Comparison of ENCODE assay signal across 8 cellular contexts in the genomic region with DNA sequence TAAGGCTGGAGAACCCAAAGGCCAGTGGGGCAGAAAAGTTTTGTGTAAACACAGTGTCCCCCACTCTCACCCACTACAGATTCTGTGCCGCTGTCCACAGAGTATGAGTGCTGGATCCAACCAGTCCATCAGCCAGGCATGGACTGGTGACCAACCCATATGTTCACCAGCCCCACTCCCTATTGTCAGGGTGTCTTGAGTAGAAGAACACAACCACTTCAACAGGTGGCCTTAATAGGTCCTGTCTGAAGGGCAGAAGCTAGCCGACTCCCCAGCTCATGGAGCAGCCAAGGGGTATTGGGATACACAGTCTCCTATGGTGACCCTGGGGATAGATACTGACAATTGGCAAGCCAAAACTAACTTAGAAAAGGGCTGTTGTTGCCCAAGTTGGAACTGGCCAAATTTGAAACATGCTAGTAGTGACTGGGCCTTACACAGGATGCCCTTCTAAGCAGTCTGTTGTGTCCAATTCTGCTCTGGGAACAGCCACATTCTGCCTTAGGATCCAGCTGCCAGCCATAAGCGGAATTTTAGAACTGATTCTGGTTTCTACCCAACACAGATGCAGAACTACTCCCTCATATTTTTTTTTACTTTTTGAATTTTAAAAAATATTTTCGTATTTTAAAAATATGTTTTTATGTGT. TPM values are rescaled to one million over a fixed set of nuclear protein-coding genes. Genes with fewer than 3 reads are reported as not detected.
A peak's percentile ranks its signal among the peaks of the same experiment; 100 is the strongest.
DNase-seq lines count a peak whose midpoint lies in the region; ATAC-seq and TF ChIP-seq lines count a peak whose summit lies in the region.

No MANE protein-coding gene starts in this region.

- H3K79me2 ChIP-seq in osteoblast (ENCODE audit: insufficient read depth, low read length), result no peaks in the 10 kb centered on the region

- peak overlapping the region; percentile 55 for H3K27ac Mint-ChIP-seq in CD8-positive, alpha-beta T cell

- no peaks in the 10 kb centered on the region for H3K27me3 ChIP-seq in CD8-positive, alpha-beta T cell (ENCODE audit: insufficient read depth, low read length)
- no peaks in the 10 kb centered on the region for H3K27me3 ChIP-seq in osteoblast (ENCODE audit: insufficient read depth, low read length)

- TF ChIP-seq CTCF in CD8-positive, alpha-beta T cell (IDR thresholded peaks at IDR 0.05), result no peak
- no peak for TF ChIP-seq CTCF in osteoblast (IDR thresholded peaks at IDR 0.05; ENCODE audit: extremely low read depth, low read depth, low read length)

- H3K9me3 ChIP-seq in CD8-positive, alpha-beta T cell (ENCODE audit: low read length), result no peaks in the 10 kb centered on the region
- H3K9me3 ChIP-seq in KOPT-K1 (ENCODE audit: insufficient read depth, low read length, poor library complexity, severe bottlenecking) (no peaks in the 10 kb centered on the region), osteoblast (ENCODE audit: low read depth, low read length) (no peaks in the 10 kb centered on the region)

- no peaks in the 10 kb centered on the region for H3K36me3 ChIP-seq in CD8-positive, alpha-beta T cell (ENCODE audit: insufficient read depth, low read length)
- no peaks in the 10 kb centered on the region for H3K36me3 ChIP-seq in KOPT-K1 (ENCODE audit: insufficient read depth, low read length)
- H3K36me3 ChIP-seq in osteoblast (ENCODE audit: insufficient read depth, low read length), result no peaks in the 10 kb centered on the region

- H4K20me1 ChIP-seq in osteoblast (ENCODE audit: insufficient read depth, low read length), result no peaks in the 10 kb centered on the region

- peak overlapping the region; percentile 30 for H3K4me2 ChIP-seq in osteoblast (ENCODE audit: insufficient read depth, low read length)

- CTCF ChIA-PET in CD8-positive, alpha-beta T cell (lab: Charles Lee), result interaction anchor here (0.7 to 0.9 kb wide), 2 partner anchors 29 to 162 kb away, joined by 3 read pairs; no protein-coding TSS in a partner anchor

- peaks cover 3% of the 10 kb centered on the region for H3K27me3 Mint-ChIP-seq in CD8-positive, alpha-beta T cell (ENCODE audit: low read depth)

- intact Hi-C loops in CD8-positive, alpha-beta T cell (cut with DNase I, micrococcal nuclease), result no loop called here

- H3K27ac ChIP-seq in CD8-positive, alpha-beta T cell (ENCODE audit: low read depth, low read length), result no peak overlapping the region
- H3K27ac ChIP-seq in KOPT-K1 (ENCODE audit: low read depth, low read length, poor library complexity, severe bottlenecking) (peak overlapping the region; percentile 80), osteoblast (ENCODE audit: low read depth, low read length) (peak overlapping the region; percentile 67)

- peaks cover 14% of the 10 kb centered on the region for H3K4me1 Mint-ChIP-seq in CD8-positive, alpha-beta T cell (ENCODE audit: low read depth)

- no peak overlapping the region for H2AFZ ChIP-seq in osteoblast (ENCODE audit: low read length)

- no peak for ATAC-seq in CD8-positive, alpha-beta T cell
- no peak for ATAC-seq in GM19023 (IDR thresholded peaks at IDR 0.05; ENCODE audit: unreplicated experiment)

- peaks cover 9% of the 10 kb centered on the region for H3K4me1 ChIP-seq in CD8-positive, alpha-beta T cell (ENCODE audit: insufficient read depth, low read length)
- peaks cover 22% of the 10 kb centered on the region for H3K4me1 ChIP-seq in osteoblast (ENCODE audit: insufficient read depth, low read length)

- POLR2A ChIA-PET in CD8-positive, alpha-beta T cell (lab: Charles Lee), result interaction anchor here (0.8 kb wide), 1 partner anchor 31 kb away, joined by 3 read pairs; no protein-coding TSS in a partner anchor

- no peak overlapping the region for H3K4me3 Mint-ChIP-seq in CD8-positive, alpha-beta T cell

- H3K4me3 ChIP-seq in CD8-positive, alpha-beta T cell (ENCODE audit: low read depth, low read length), result no peak overlapping the region
- H3K4me3 ChIP-seq in osteoblast (ENCODE audit: insufficient read depth, low read length), result no peak overlapping the region

- no peak for DNase-seq in CD8-positive, alpha-beta T cell
- peak; percentile 24 for DNase-seq in dermis blood vessel endothelial cell
- DNase-seq in osteoblast (ENCODE audit: insufficient read length, low spot score, missing footprints), result no peak
- no peak for DNase-seq in AG08396 (ENCODE audit: low spot score)
- DNase-seq in ureter (ENCODE audit: low spot score), result no peak
- DNase-seq in NCI-H526 (lab: John Stamatoyannopoulos, UW), result no peak

- no peaks in the 10 kb centered on the region for H3K36me3 Mint-ChIP-seq in CD8-positive, alpha-beta T cell

- no peaks in the 10 kb centered on the region for H3K9me3 Mint-ChIP-seq in CD8-positive, alpha-beta T cell

RNA-seq across cellular contexts. Expression of gene PGM2L1, which starts 19.8 kb away (rescaled TPM):
- total RNA-seq in CD8-positive, alpha-beta T cell, result 1 to 10 TPM; 5.2 to 5.8 TPM
- total RNA-seq in dermis blood vessel endothelial cell (27.4 and 42.2 TPM in 2 replicates), osteoblast (6.5 and 7.2 TPM in 2 replicates), ureter (6.4 TPM)

RNA-seq across cellular contexts. Expression of gene KCNE3, which starts 49.4 kb away (rescaled TPM):
- not detected for total RNA-seq in CD8-positive, alpha-beta T cell
- total RNA-seq in dermis blood vessel endothelial cell, result 1.1 and 1.5 TPM in 2 replicates
- total RNA-seq in osteoblast, result 1.8 and 2.4 TPM in 2 replicates
- 5.9 TPM for total RNA-seq in ureter
